In genomic region chr14:67358914-67359313, GRCh38 we compare ENCODE assay signal across 8 cellular contexts. TPM values are rescaled to one million over a fixed set of nuclear protein-coding genes. Genes with fewer than 3 reads are reported as not detected.
DNase-seq lines count a peak whose midpoint lies in the region; ATAC-seq and TF ChIP-seq lines count a peak whose summit lies in the region.

No MANE protein-coding gene starts in this region.

- no peak for DNase-seq in CD4-positive, alpha-beta T cell
- DNase-seq in brain microvascular endothelial cell: no peak
- DNase-seq in mesendoderm: peak; percentile 62
- no peak for DNase-seq in NK-92 treated with Interleukin-12 subunit alpha and Interleukin-12 subunit beta, amount 100 ng/mL, for 24 hours (lab: John Stamatoyannopoulos, UW)

- no peak overlapping the region for H2BK15ac ChIP-seq in mesendoderm (replicated peaks; ENCODE audit: low read depth)

- H3K4me3 ChIP-seq in HUES64 (ENCODE audit: low read length) (peak overlapping the region; percentile 82), brain microvascular endothelial cell (ENCODE audit: low read depth, low read length) (peak overlapping the region; percentile 93), mesendoderm (ENCODE audit: low read length) (peak overlapping the region; percentile 94)

- H3K9ac ChIP-seq in HUES64 (ENCODE audit: low read depth, low read length): peak overlapping the region; percentile 92
- H3K9ac ChIP-seq in mesendoderm (ENCODE audit: low read length): peak overlapping the region; percentile 78

- no peaks in the 10 kb centered on the region for H3K9me3 ChIP-seq in CD4-positive, alpha-beta T cell (ENCODE audit: control insufficient read depth, low read length)
- H3K9me3 ChIP-seq in HUES64 (ENCODE audit: insufficient read depth, low read depth, low read length): no peaks in the 10 kb centered on the region

- H2BK120ac ChIP-seq in mesendoderm (ENCODE audit: low read depth, low read length): no peak overlapping the region

- no peak overlapping the region for H2BK5ac ChIP-seq in mesendoderm (ENCODE audit: low read length)

- peaks cover 78% of the 10 kb centered on the region for H3K4me1 Mint-ChIP-seq in CD4-positive, alpha-beta T cell (ENCODE audit: low read depth)

- no peaks in the 10 kb centered on the region for H3K9me3 Mint-ChIP-seq in CD4-positive, alpha-beta T cell

- no peak overlapping the region for H3K4ac ChIP-seq in mesendoderm (ENCODE audit: low read depth, low read length)

- no peak for ATAC-seq in CD4-positive, alpha-beta T cell (ENCODE audit: poor library complexity)
- ATAC-seq in GM21723 (IDR thresholded peaks at IDR 0.05; ENCODE audit: unreplicated experiment) (no peak), HG02870 (IDR thresholded peaks at IDR 0.05; ENCODE audit: unreplicated experiment) (no peak), GM21717 (IDR thresholded peaks at IDR 0.05; ENCODE audit: unreplicated experiment) (no peak)

- no peak overlapping the region for H3K27ac ChIP-seq in CD4-positive, alpha-beta T cell (ENCODE audit: low read depth, low read length)
- H3K27ac ChIP-seq in HUES64 (ENCODE audit: low read depth, low read length): peak overlapping the region; percentile 74
- H3K27ac ChIP-seq in brain microvascular endothelial cell: peak overlapping the region; percentile 98
- H3K27ac ChIP-seq in mesendoderm (ENCODE audit: low read depth, low read length): no peak overlapping the region

- no peaks in the 10 kb centered on the region for H3K27me3 Mint-ChIP-seq in CD4-positive, alpha-beta T cell

- intact Hi-C loops in CD4-positive, alpha-beta T cell (cut with DNase I, micrococcal nuclease): loop anchor here in 1 of 2 experiments (2.0 to 5.0 kb wide), 2 partner anchors 118 to 458 kb away; partner anchors contain the start of genes PALS1, RAD51B and ZFYVE26

- peak overlapping the region; percentile 93 for H3K27ac Mint-ChIP-seq in CD4-positive, alpha-beta T cell

- CTCF ChIA-PET in CD4-positive, alpha-beta T cell (lab: Charles Lee): interaction anchor here (0.8 to 1.3 kb wide), 5 partner anchors 23 to 335 kb away, joined by 3 to 6 read pairs (median 3); partner anchors contain the start of gene PIGH

- H3K36me3 ChIP-seq in HUES64 (ENCODE audit: insufficient read depth, low read length): peaks cover 17% of the 10 kb centered on the region
- H3K36me3 ChIP-seq in brain microvascular endothelial cell (replicated peaks): peaks cover 2% of the 10 kb centered on the region
- no peaks in the 10 kb centered on the region for H3K36me3 ChIP-seq in mesendoderm (ENCODE audit: control insufficient read depth, insufficient read depth, low read length)

- no peak overlapping the region for H4K5ac ChIP-seq in mesendoderm (ENCODE audit: low read length)

- peaks cover 6% of the 10 kb centered on the region for H3K79me1 ChIP-seq in mesendoderm (ENCODE audit: low read length)

- 2% methylated on average over 10 of the region's 10 CpGs for WGBS in HUES64
- no CpG with 5 or more reads among the region's 10 CpGs for WGBS in mesendoderm (ENCODE audit: extremely low coverage, insufficient coverage, low lambda C conversion rate)

- peak overlapping the region; percentile 86 for H4K8ac ChIP-seq in mesendoderm (ENCODE audit: low read depth, low read length)

- H3K56ac ChIP-seq in mesendoderm (ENCODE audit: low read length): peak overlapping the region; percentile 82

- H3K79me2 ChIP-seq in mesendoderm (ENCODE audit: control insufficient read depth, insufficient read depth, low read length): peaks cover 57% of the 10 kb centered on the region

- H3K4me1 ChIP-seq in HUES64 (ENCODE audit: insufficient read depth, low read length) (peaks cover 12% of the 10 kb centered on the region), mesendoderm (ENCODE audit: control insufficient read depth, low read depth, low read length) (no peaks in the 10 kb centered on the region)

- no peak overlapping the region for H3K23ac ChIP-seq in mesendoderm (ENCODE audit: low read length)

- H2AK5ac ChIP-seq in mesendoderm (ENCODE audit: low read length): no peak overlapping the region

- peaks cover 29% of the 10 kb centered on the region for H3K36me3 Mint-ChIP-seq in CD4-positive, alpha-beta T cell (ENCODE audit: low read depth)

- in situ Hi-C loops in brain microvascular endothelial cell (cut with HindIII; ENCODE audit: low pct_ligation_motif_present, low sequenced_read_pairs): no loop called here

- H3K18ac ChIP-seq in mesendoderm (ENCODE audit: low read length): no peak overlapping the region

- POLR2A ChIA-PET in CD4-positive, alpha-beta T cell (lab: Charles Lee): interaction anchor here (0.9 to 1.7 kb wide), 8 partner anchors 8 to 851 kb away, joined by 3 to 15 read pairs (median 4); partner anchors contain the start of genes GPHN, PALS1 and VTI1B

- no peak for TF ChIP-seq CTCF in CD4-positive, alpha-beta T cell (IDR thresholded peaks at IDR 0.05)
- no peak for TF ChIP-seq CTCF in brain microvascular endothelial cell (IDR thresholded peaks at IDR 0.05; ENCODE audit: low read depth, low read length, missing control alignments)

- H3K4me3 Mint-ChIP-seq in CD4-positive, alpha-beta T cell: peak overlapping the region; percentile 95

- H3K4me2 ChIP-seq in mesendoderm (ENCODE audit: low read length): peak overlapping the region; percentile 1

- H3K27me3 ChIP-seq in CD4-positive, alpha-beta T cell (ENCODE audit: control insufficient read depth, insufficient read depth, low read length): no peaks in the 10 kb centered on the region
- H3K27me3 ChIP-seq in HUES64 (ENCODE audit: insufficient read depth, low read length): no peaks in the 10 kb centered on the region
- no peaks in the 10 kb centered on the region for H3K27me3 ChIP-seq in brain microvascular endothelial cell (replicated peaks)
- no peaks in the 10 kb centered on the region for H3K27me3 ChIP-seq in mesendoderm (ENCODE audit: insufficient read depth, low read length, poor library complexity)

RNA-seq across cellular contexts. Expression of gene ATP6V1D, which starts 0.7 kb away (rescaled TPM):
- 10 to 100 TPM; 25.2 to 36.2 TPM for total RNA-seq in CD4-positive, alpha-beta T cell
- polyA plus RNA-seq in HUES64 (2013, experiment 1 of 2): 63.3 TPM
- polyA plus RNA-seq in HUES64 (2013, experiment 2 of 2): 70.0 TPM
- 47.6 TPM for polyA plus RNA-seq in mesendoderm (2013, experiment 1 of 2)
- polyA plus RNA-seq in mesendoderm (2013, experiment 2 of 2): 48.0 TPM

RNA-seq across cellular contexts. Expression of gene EIF2S1, which starts 1.2 kb away (rescaled TPM):
- 10 to 100 TPM; 23.1 to 28.8 TPM for total RNA-seq in CD4-positive, alpha-beta T cell
- polyA plus RNA-seq in HUES64 (2013, experiment 1 of 2): 154 TPM
- 136 TPM for polyA plus RNA-seq in HUES64 (2013, experiment 2 of 2)
- polyA plus RNA-seq in mesendoderm (2013, experiment 1 of 2): 99.3 TPM
- 98.4 TPM for polyA plus RNA-seq in mesendoderm (2013, experiment 2 of 2)

RNA-seq across cellular contexts. Expression of gene PLEK2, which starts 53.1 kb away (rescaled TPM):
- 1 to 10 TPM; 1.3 to 1.4 TPM for total RNA-seq in CD4-positive, alpha-beta T cell
- not detected for polyA plus RNA-seq in HUES64 (2013, experiment 1 of 2)
- polyA plus RNA-seq in HUES64 (2013, experiment 2 of 2): not detected
- polyA plus RNA-seq in mesendoderm (2013, experiment 1 of 2): 1.9 TPM
- 2.3 TPM for polyA plus RNA-seq in mesendoderm (2013, experiment 2 of 2)

Comparison
In these comparisons a context has a peak if more than half of its experiments do, and no peak if none do; other contexts are left out.
1. H3K27ac ChIP-seq: peak in HUES64 (single experiment) and brain microvascular endothelial cell (single experiment); none in CD4-positive, alpha-beta T cell (single experiment) and mesendoderm (single experiment).
2. Peak in every context shown above with its lines, with median percentiles within 50 percentile points of each other: H3K4me3 ChIP-seq.